ENCODE assay signal across 16 cellular contexts in genomic region chr2:42937171-42937875, GRCh38.
DNase-seq lines count a peak whose midpoint lies in the region; ATAC-seq, FAIRE-seq and TF ChIP-seq lines count a peak whose summit lies in the region.
"Had no signal": no experiment of that assay in that cellular context is flagged by ENCODE, and none has a peak within 500 bp of the region (broad histone marks: within the 10 kb centered on the region; RNA-seq: fewer than 3 reads in every experiment).

No MANE protein-coding gene starts in this region.

- H3K9me3 ChIP-seq in breast epithelium = no peaks in the 10 kb centered on the region
- no peaks in the 10 kb centered on the region for H3K9me3 ChIP-seq in keratinocyte (ENCODE audit: control insufficient read depth, low read depth, low read length)
- no peaks in the 10 kb centered on the region for H3K9me3 ChIP-seq in thyroid gland
- H3K9me3 ChIP-seq: mucosa of descending colon, ovary had no signal

- WGBS in thyroid gland, 2 donors = 73 to 74% methylated on average over 14 to 16 of the region's 16 CpGs

- H3K27ac ChIP-seq in breast epithelium (peak overlapping the region; percentile 78 to 80), keratinocyte (ENCODE audit: control insufficient read depth, insufficient read depth, low read length) (peak overlapping the region; percentile 15), thyroid gland (peak overlapping the region in 2 of 3 donors; percentile 24 to 58)
- H3K27ac ChIP-seq: ovary had no signal

- peak; percentile 35 for DNase-seq in NB4 (ENCODE audit: low read depth)
- no peak for DNase-seq in breast epithelium (ENCODE audit: low spot score in 2 of 2)
- peak; percentile 85 for DNase-seq in keratinocyte (ENCODE audit: low read depth, low spot score)
- DNase-seq in thyroid gland = peak; percentile 31 to 58
- DNase-seq in DMS53 treated with DMSO at 0.1 percent for 48 hours (lab: John Stamatoyannopoulos, UW; ENCODE audit: unreplicated experiment) = no peak
- no peak for DNase-seq in HT-29 (ENCODE audit: low spot score)
- DNase-seq: C1 segment of cervical spinal cord; DND-41; effector CD4-positive, alpha-beta T cell; Karpas-422; NCI-H524; stimulated activated naive CD8-positive, alpha-beta T cell treated with anti-CD3 and anti-CD28 coated beads, Interleukin-15, Interleukin-2, amounts not matched to agents 100 U/mL and 50 U/mL, for 24 hours had no signal

- H2AFZ ChIP-seq in keratinocyte (ENCODE audit: control insufficient read depth, low read length) = no peak overlapping the region

- TF ChIP-seq CTCF in NB4 (IDR thresholded peaks at IDR 0.05; ENCODE audit: low read depth, low read length) = no peak
- no peak for TF ChIP-seq CTCF in breast epithelium (IDR thresholded peaks at IDR 0.05)
- TF ChIP-seq CTCF in keratinocyte (optimal IDR thresholded peaks at IDR 0.05 in 1 of 3, IDR thresholded peaks at IDR 0.05 in 1 of 3, conservative IDR thresholded peaks at IDR 0.05 in 1 of 3; ENCODE audit: extremely low read depth in 1 of 3, insufficient read depth in 2 of 3, low read length in 3 of 3) = no peak
- TF ChIP-seq CTCF in thyroid gland (IDR thresholded peaks at IDR 0.05) = no peak

- FAIRE-seq in keratinocyte (lab: Jason Lieb, UNC) = peak; percentile 92

- H3K9ac ChIP-seq in keratinocyte (ENCODE audit: control insufficient read depth, extremely low read depth, insufficient read depth, low read length) = no peak overlapping the region

- H3K4me3 ChIP-seq in NB4 (ENCODE audit: low read depth, low read length) = no peak overlapping the region
- H3K4me3 ChIP-seq in breast epithelium = no peak overlapping the region
- no peak overlapping the region for H3K4me3 ChIP-seq in keratinocyte (ENCODE audit: control insufficient read depth in 2 of 3, extremely low read depth in 1 of 3, insufficient read depth in 2 of 3, low read depth in 1 of 3, low read length in 3 of 3)
- no peak overlapping the region for H3K4me3 ChIP-seq in thyroid gland (replicated peaks in 1 of 3)
- H3K4me3 ChIP-seq: mucosa of descending colon, ovary, smooth muscle cell had no signal

- dilution Hi-C loops in keratinocyte (cut with MboI; ENCODE audit: extremely low pct_ligation_motif_present, low sequenced_read_pairs) = no loop called here

- H3K79me2 ChIP-seq in keratinocyte (ENCODE audit: control insufficient read depth, insufficient read depth, low read length) = no peaks in the 10 kb centered on the region

- H3K36me3 ChIP-seq in breast epithelium = no peaks in the 10 kb centered on the region
- H3K36me3 ChIP-seq in keratinocyte (ENCODE audit: control insufficient read depth in 2 of 2, extremely low read depth in 1 of 2, insufficient read depth in 2 of 2, low read length in 2 of 2) = no peaks in the 10 kb centered on the region
- no peaks in the 10 kb centered on the region for H3K36me3 ChIP-seq in thyroid gland
- H3K36me3 ChIP-seq: ovary had no signal

- no peak for ATAC-seq in HG02970 (IDR thresholded peaks at IDR 0.05; ENCODE audit: low FRiP score, unreplicated experiment)
- ATAC-seq: mucosa of descending colon; stimulated activated naive CD8-positive, alpha-beta T cell treated with anti-CD3 and anti-CD28 coated beads, Interleukin-15, Interleukin-2, amounts not matched to agents 100 U/mL and 50 U/mL, for 24 hours had no signal

- H3K4me1 ChIP-seq in breast epithelium = peaks cover 0 to 11% of the 10 kb centered on the region in 2 donors
- peaks cover 39% of the 10 kb centered on the region for H3K4me1 ChIP-seq in keratinocyte (ENCODE audit: control insufficient read depth, extremely low read depth, insufficient read depth, low read length)
- peaks cover 41 to 55% of the 10 kb centered on the region in 2 donors for H3K4me1 ChIP-seq in thyroid gland

- no peaks in the 10 kb centered on the region for H3K27me3 ChIP-seq in breast epithelium
- H3K27me3 ChIP-seq in keratinocyte (ENCODE audit: control insufficient read depth, extremely low read depth, insufficient read depth, low read length) = no peaks in the 10 kb centered on the region
- H3K27me3 ChIP-seq in thyroid gland = no peaks in the 10 kb centered on the region
- H3K27me3 ChIP-seq: ovary had no signal

- H3K9me1 ChIP-seq in keratinocyte (ENCODE audit: control insufficient read depth, extremely low read depth, insufficient read depth, low read length) = peaks cover 2% of the 10 kb centered on the region

- intact Hi-C loops in breast epithelium (cut with DNase I; ENCODE audit: low total_unique reads) = loop anchor here (10.0 kb wide), 1 partner anchor 83 kb away; no protein-coding TSS in a partner anchor
- intact Hi-C loops in thyroid gland (cut with DNase I) = loop anchor here (10.0 kb wide), 1 partner anchor 73 kb away; no protein-coding TSS in a partner anchor

- H4K20me1 ChIP-seq in keratinocyte (ENCODE audit: control insufficient read depth, extremely low read depth, insufficient read depth, low read length) = no peaks in the 10 kb centered on the region

- no peak for TF ChIP-seq POLR2A in NB4 (IDR thresholded peaks at IDR 0.05; ENCODE audit: extremely low read depth, insufficient read length)
- no peak for TF ChIP-seq POLR2A in breast epithelium (IDR thresholded peaks at IDR 0.05)
- TF ChIP-seq POLR2A in thyroid gland (IDR thresholded peaks at IDR 0.05) = no peak

- peak overlapping the region; percentile 17 for H3K4me2 ChIP-seq in keratinocyte (ENCODE audit: control insufficient read depth, extremely low read depth, insufficient read depth, low read depth, low read length)
- H3K4me2 ChIP-seq: smooth muscle cell had no signal

Comparison
In these comparisons a context has a peak if more than half of its experiments do, and no peak if none do; other contexts are left out.
1. DNase-seq: peak in NB4 (single experiment), keratinocyte (single experiment) and thyroid gland (2 of 2); none in breast epithelium (0 of 2), DMS53 treated with DMSO at 0.1 percent for 48 hours (single experiment) and HT-29 (single experiment).
2. H3K27ac ChIP-seq: peak in every context shown above with its lines; median percentile 79 in breast epithelium; 41 in thyroid gland; 15 in keratinocyte.